1 cellular context compared by ENCODE assay signal in genomic region chr2:119486886-119487285, GRCh38.
A peak's percentile ranks its signal among the peaks of the same experiment; 100 is the strongest.
TF ChIP-seq lines count a peak whose summit lies in the region.

No MANE protein-coding gene starts in this region.

TF ChIP-seq in HepG2, 621 proteins besides CTCF, POLR2A, EP300 and RAD21:
- TF ChIP-seq CCDC6 (CRISPR knock-in tag; IDR thresholded peaks at IDR 0.05) (no peak), ZSCAN12 (CRISPR knock-in tag; IDR thresholded peaks at IDR 0.05) (no peak), ZNF7 (CRISPR knock-in tag; IDR thresholded peaks at IDR 0.05) (peak; percentile 96), ZFP37 (CRISPR knock-in tag; IDR thresholded peaks at IDR 0.05; ENCODE audit: borderline replicate concordance) (no peak), TFDP1 (CRISPR knock-in tag; IDR thresholded peaks at IDR 0.05; ENCODE audit: borderline replicate concordance) (no peak), ZNF607 (CRISPR knock-in tag; IDR thresholded peaks at IDR 0.05; ENCODE audit: borderline replicate concordance) (peak; percentile 47; the same call in 1 of the 2 replicates), LCORL (IDR thresholded peaks at IDR 0.05) (no peak), LCORL (CRISPR knock-in tag; IDR thresholded peaks at IDR 0.05) (no peak), NFIB (CRISPR knock-in tag; IDR thresholded peaks at IDR 0.05; ENCODE audit: borderline replicate concordance) (no peak), NKX3-1 (CRISPR knock-in tag; IDR thresholded peaks at IDR 0.05) (no peak), TEF (CRISPR knock-in tag; IDR thresholded peaks at IDR 0.05) (0 out of 2 replicates have a peak, but pooled peaks have one; percentile 13)
- TF ChIP-seq, protein P1, sequence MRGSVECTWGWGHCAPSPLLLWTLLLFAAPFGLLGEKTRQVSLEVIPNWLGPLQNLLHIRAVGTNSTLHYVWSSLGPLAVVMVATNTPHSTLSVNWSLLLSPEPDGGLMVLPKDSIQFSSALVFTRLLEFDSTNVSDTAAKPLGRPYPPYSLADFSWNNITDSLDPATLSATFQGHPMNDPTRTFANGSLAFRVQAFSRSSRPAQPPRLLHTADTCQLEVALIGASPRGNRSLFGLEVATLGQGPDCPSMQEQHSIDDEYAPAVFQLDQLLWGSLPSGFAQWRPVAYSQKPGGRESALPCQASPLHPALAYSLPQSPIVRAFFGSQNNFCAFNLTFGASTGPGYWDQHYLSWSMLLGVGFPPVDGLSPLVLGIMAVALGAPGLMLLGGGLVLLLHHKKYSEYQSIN (CRISPR knock-in tag; IDR thresholded peaks at IDR 0.05; ENCODE audit: borderline replicate concordance), result no peak
